1 cellular context compared by ENCODE assay signal in genomic region chr12:109069307-109070231, GRCh38.
TF ChIP-seq lines count a peak whose summit lies in the region.

No MANE protein-coding gene starts in this region.

TF ChIP-seq in SK-N-SH treated with all-trans-retinoic acid at 6 μM for 48 hours, 23 proteins besides CTCF, POLR2A, EP300 and RAD21 (continued from another document):
- TF ChIP-seq CSRNP3 (CRISPR knock-in tag; IDR thresholded peaks at IDR 0.05): no peak
- TF ChIP-seq GLIS3 (CRISPR knock-in tag; IDR thresholded peaks at IDR 0.05): no peak
- TF ChIP-seq ARNTL (CRISPR knock-in tag; IDR thresholded peaks at IDR 0.05; ENCODE audit: borderline replicate concordance, low read depth): no peak
- TF ChIP-seq RARB (CRISPR knock-in tag; IDR thresholded peaks at IDR 0.05): no peak
- TF ChIP-seq ZNF8 (CRISPR knock-in tag; IDR thresholded peaks at IDR 0.05): no peak
- TF ChIP-seq PATZ1 (CRISPR knock-in tag; IDR thresholded peaks at IDR 0.05; ENCODE audit: borderline replicate concordance): no peak
- TF ChIP-seq, protein P1, sequence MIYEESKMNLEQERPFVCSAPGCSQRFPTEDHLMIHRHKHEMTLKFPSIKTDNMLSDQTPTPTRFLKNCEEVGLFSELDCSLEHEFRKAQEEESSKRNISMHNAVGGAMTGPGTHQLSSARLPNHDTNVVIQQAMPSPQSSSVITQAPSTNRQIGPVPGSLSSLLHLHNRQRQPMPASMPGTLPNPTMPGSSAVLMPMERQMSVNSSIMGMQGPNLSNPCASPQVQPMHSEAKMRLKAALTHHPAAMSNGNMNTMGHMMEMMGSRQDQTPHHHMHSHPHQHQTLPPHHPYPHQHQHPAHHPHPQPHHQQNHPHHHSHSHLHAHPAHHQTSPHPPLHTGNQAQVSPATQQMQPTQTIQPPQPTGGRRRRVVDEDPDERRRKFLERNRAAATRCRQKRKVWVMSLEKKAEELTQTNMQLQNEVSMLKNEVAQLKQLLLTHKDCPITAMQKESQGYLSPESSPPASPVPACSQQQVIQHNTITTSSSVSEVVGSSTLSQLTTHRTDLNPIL (CRISPR knock-in tag; IDR thresholded peaks at IDR 0.05; ENCODE audit: low read depth): no peak
